ENCODE assay signal across 8 cellular contexts in the genomic region with DNA sequence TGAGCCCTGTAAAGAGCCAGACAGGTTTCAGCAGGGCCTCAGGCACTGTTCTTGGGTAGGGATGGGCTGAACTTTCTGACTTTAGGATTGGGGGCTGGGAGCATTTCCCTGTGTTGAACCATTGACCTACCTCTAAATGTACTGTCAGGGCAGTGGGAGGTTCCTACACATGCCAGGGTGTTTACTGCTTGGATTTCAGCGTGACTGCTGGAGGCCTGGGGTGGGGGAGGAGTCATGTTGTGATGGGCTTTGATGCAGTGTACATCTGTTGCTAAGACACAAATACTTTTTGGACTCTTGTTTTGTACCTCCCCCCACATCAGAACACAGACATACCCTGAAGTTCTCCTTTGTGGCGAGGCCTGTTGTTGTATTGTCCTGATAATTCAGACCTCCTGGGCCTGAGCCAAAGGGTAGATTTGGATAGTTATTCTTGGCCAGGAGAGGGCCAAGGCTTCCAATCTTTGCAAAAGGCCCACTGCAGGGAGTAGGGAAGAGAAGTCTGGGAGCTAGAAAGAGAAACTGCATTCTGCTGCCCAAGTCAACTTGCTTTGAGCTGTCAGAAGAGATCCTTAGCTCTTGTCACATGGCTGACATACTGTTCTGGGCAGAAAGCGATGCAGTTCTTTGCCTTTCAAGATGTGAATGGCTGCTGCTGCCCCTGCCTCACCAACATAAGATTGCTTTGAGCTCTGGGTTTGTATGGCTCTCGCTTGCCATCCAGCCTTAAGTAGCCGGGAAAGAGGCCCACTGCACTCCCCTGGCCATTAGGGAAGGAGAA. TPM values are rescaled to one million over a fixed set of nuclear protein-coding genes. Genes with fewer than 3 reads are reported as not detected.
DNase-seq lines count a peak whose midpoint lies in the region; ATAC-seq lines count a peak whose summit lies in the region.

No MANE protein-coding gene starts in this region.

- ATAC-seq in activated T-cell treated with anti-CD3 and anti-CD28 coated beads, Interleukin-2, amount 50 U/mL, for 4 hours, result no peak

- peaks cover 39% of the 10 kb centered on the region for H3K36me3 Mint-ChIP-seq in activated T-cell treated with anti-CD3 and anti-CD28 coated beads, Interleukin-2, amount 50 U/mL, for 4 hours (ENCODE audit: insufficient read depth)
- peaks cover 11% of the 10 kb centered on the region for H3K36me3 Mint-ChIP-seq in activated naive CD8-positive, alpha-beta T cell

- intact Hi-C loops in cardiac septum (cut with DNase I), result loop anchor here (2.0 kb wide), 1 partner anchor 27 kb away; no protein-coding TSS in a partner anchor

- DNase-seq in activated T-cell treated with anti-CD3 and anti-CD28 coated beads, Interleukin-2, amount 50 U/mL, for 4 hours, result no peak
- no peak for DNase-seq in activated T-cell treated with anti-CD3 and anti-CD28 coated beads, Interleukin-2, amount 50 U/mL, for 1 hour
- DNase-seq in cardiac septum (ENCODE audit: low spot score) (peak; percentile 82), skeletal muscle cell (ENCODE audit: low read depth) (peak; percentile 70), HuH-7 (ENCODE audit: low spot score) (no peak), NCI-H1417 treated with DMSO at 0.1 percent for 48 hours (lab: John Stamatoyannopoulos, UW) (no peak)
- no peak for DNase-seq in stimulated activated CD4-positive, alpha-beta T cell treated with anti-CD3 and anti-CD28 coated beads, Interleukin-2, amount 100 ng/mL, for 24 hours

- no peaks in the 10 kb centered on the region for H3K27me3 Mint-ChIP-seq in activated T-cell treated with anti-CD3 and anti-CD28 coated beads, Interleukin-2, amount 50 U/mL, for 4 hours (ENCODE audit: low read depth)
- H3K27me3 Mint-ChIP-seq in activated naive CD8-positive, alpha-beta T cell, result no peaks in the 10 kb centered on the region

- H3K4me1 Mint-ChIP-seq in activated T-cell treated with anti-CD3 and anti-CD28 coated beads, Interleukin-2, amount 50 U/mL, for 4 hours (ENCODE audit: low read depth), result peaks cover 69% of the 10 kb centered on the region
- H3K4me1 Mint-ChIP-seq in activated naive CD8-positive, alpha-beta T cell (ENCODE audit: low read depth), result peaks cover 64% of the 10 kb centered on the region

- peak overlapping the region; percentile 28 for H3K27ac Mint-ChIP-seq in activated naive CD8-positive, alpha-beta T cell

- no peaks in the 10 kb centered on the region for H3K9me3 Mint-ChIP-seq in activated T-cell treated with anti-CD3 and anti-CD28 coated beads, Interleukin-2, amount 50 U/mL, for 4 hours
- no peaks in the 10 kb centered on the region for H3K9me3 Mint-ChIP-seq in activated naive CD8-positive, alpha-beta T cell (ENCODE audit: low read depth)

- H3K4me3 ChIP-seq in skeletal muscle cell (ENCODE audit: low read depth, low read length), result peak overlapping the region; percentile 35

- peak overlapping the region; percentile 48 for H3K4me3 Mint-ChIP-seq in activated T-cell treated with anti-CD3 and anti-CD28 coated beads, Interleukin-2, amount 50 U/mL, for 4 hours
- peak overlapping the region; percentile 42 for H3K4me3 Mint-ChIP-seq in activated naive CD8-positive, alpha-beta T cell

RNA-seq across cellular contexts. Expression of a gene that starts 3.7 kb away (rescaled TPM):
- 100 to 1,000 TPM in 2 of 3 donors, 10 to 100 TPM in 1; 93.1 to 123 (median 109) TPM for total RNA-seq in activated T-cell treated with anti-CD3 and anti-CD28 coated beads, Interleukin-2, amount 50 U/mL, for 4 hours
- 604 TPM for total RNA-seq in cardiac septum

RNA-seq across cellular contexts. Expression of a gene that starts 14.3 kb away (rescaled TPM):
- total RNA-seq in activated T-cell treated with anti-CD3 and anti-CD28 coated beads, Interleukin-2, amount 50 U/mL, for 4 hours, result 1 to 10 TPM; 2.6 to 3.9 (median 3.2) TPM
- 78.6 TPM for total RNA-seq in cardiac septum

RNA-seq across cellular contexts. Expression of a gene that starts 49.4 kb away (rescaled TPM):
- 10 to 100 TPM; 53.2 to 64.4 (median 60.8) TPM for total RNA-seq in activated T-cell treated with anti-CD3 and anti-CD28 coated beads, Interleukin-2, amount 50 U/mL, for 4 hours
- total RNA-seq in cardiac septum, result 31.2 TPM

RNA-seq across cellular contexts. Expression of a gene that starts 55.7 kb away (rescaled TPM):
- 10 to 100 TPM; 30.5 to 41.9 (median 30.9) TPM for total RNA-seq in activated T-cell treated with anti-CD3 and anti-CD28 coated beads, Interleukin-2, amount 50 U/mL, for 4 hours
- 11.4 TPM for total RNA-seq in cardiac septum

Comparison
In these comparisons a context has a peak if more than half of its experiments do, and no peak if none do; other contexts are left out.
1. DNase-seq: peak in cardiac septum (single experiment) and skeletal muscle cell (single experiment); none in activated T-cell treated with anti-CD3 and anti-CD28 coated beads, Interleukin-2, amount 50 U/mL, for 4 hours (single experiment), activated T-cell treated with anti-CD3 and anti-CD28 coated beads, Interleukin-2, amount 50 U/mL, for 1 hour (single experiment), HuH-7 (single experiment), NCI-H1417 treated with DMSO at 0.1 percent for 48 hours (single experiment) and stimulated activated CD4-positive, alpha-beta T cell treated with anti-CD3 and anti-CD28 coated beads, Interleukin-2, amount 100 ng/mL, for 24 hours (0 of 2).
2. RNA of a gene that starts 14.3 kb away (total RNA-seq): 78.6 TPM in cardiac septum (single experiment); 2.6 to 3.9 TPM in activated T-cell treated with anti-CD3 and anti-CD28 coated beads, Interleukin-2, amount 50 U/mL, for 4 hours; every median in the first group is over 10 times any median in the second.